In the genomic region with DNA sequence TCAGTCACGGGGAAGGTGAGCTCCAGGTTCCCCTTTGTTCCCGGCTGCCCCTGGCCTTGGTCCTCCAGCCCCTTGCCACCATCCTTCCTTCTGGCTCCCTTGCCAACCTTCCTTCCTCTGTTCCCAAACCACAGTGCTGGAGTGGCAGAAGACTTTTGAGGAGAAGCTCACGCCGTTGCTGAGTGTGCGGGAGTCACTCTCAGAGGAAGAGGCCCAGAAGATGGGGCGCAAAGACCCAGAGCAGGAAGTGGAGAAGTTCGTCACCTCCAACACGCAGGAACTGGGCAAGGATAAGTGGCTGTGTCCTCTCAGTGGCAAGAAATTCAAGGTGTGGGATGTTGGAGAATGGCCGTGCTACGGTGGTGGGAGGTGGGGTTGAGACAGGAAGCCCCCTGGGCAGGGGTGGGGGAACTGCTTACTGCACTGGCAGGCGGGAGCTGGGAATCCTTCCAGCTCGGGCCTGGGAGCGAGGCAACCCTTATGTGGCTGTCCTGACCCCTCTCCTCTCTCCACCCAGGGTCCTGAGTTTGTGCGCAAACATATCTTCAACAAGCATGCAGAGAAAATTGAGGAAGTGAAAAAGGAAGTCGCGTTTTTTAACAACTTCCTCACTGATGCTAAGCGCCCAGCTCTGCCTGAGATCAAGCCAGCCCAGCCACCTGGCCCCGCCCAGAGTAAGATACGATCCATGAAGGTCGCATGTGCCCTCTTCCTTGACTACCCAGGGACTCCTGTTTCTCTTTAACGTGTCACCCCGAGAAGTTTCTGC, we compare ENCODE assay signal across 1 cellular context.
TF ChIP-seq lines count a peak whose summit lies in the region.

No MANE protein-coding gene starts in this region.

TF ChIP-seq in GM23338, 12 proteins besides CTCF, POLR2A, EP300 and RAD21:
- TF ChIP-seq, protein P1, sequence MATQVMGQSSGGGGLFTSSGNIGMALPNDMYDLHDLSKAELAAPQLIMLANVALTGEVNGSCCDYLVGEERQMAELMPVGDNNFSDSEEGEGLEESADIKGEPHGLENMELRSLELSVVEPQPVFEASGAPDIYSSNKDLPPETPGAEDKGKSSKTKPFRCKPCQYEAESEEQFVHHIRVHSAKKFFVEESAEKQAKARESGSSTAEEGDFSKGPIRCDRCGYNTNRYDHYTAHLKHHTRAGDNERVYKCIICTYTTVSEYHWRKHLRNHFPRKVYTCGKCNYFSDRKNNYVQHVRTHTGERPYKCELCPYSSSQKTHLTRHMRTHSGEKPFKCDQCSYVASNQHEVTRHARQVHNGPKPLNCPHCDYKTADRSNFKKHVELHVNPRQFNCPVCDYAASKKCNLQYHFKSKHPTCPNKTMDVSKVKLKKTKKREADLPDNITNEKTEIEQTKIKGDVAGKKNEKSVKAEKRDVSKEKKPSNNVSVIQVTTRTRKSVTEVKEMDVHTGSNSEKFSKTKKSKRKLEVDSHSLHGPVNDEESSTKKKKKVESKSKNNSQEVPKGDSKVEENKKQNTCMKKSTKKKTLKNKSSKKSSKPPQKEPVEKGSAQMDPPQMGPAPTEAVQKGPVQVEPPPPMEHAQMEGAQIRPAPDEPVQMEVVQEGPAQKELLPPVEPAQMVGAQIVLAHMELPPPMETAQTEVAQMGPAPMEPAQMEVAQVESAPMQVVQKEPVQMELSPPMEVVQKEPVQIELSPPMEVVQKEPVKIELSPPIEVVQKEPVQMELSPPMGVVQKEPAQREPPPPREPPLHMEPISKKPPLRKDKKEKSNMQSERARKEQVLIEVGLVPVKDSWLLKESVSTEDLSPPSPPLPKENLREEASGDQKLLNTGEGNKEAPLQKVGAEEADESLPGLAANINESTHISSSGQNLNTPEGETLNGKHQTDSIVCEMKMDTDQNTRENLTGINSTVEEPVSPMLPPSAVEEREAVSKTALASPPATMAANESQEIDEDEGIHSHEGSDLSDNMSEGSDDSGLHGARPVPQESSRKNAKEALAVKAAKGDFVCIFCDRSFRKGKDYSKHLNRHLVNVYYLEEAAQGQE (IDR thresholded peaks at IDR 0.05; ENCODE audit: unreplicated experiment) = no peak
- TF ChIP-seq POLR2AphosphoS5 (IDR thresholded peaks at IDR 0.05; ENCODE audit: low read depth) = peak; percentile 15; the same call in 1 of the 2 replicates
